Comparison of ENCODE assay signal across 17 cellular contexts in genomic region chr6:130524552-130524951, GRCh38.
DNase-seq lines count a peak whose midpoint lies in the region; ATAC-seq and TF ChIP-seq lines count a peak whose summit lies in the region.
"Had no signal": no experiment of that assay in that cellular context is flagged by ENCODE, and none has a peak within 500 bp of the region (broad histone marks: within the 10 kb centered on the region; RNA-seq: fewer than 3 reads in every experiment).

No MANE protein-coding gene starts in this region.

- WGBS in lower leg skin, 2 donors = 93 to 97% methylated on average over 5 of the region's 5 CpGs

- no peak for TF ChIP-seq POLR2A in lower leg skin (IDR thresholded peaks at IDR 0.05)

- H3K27me3 Mint-ChIP-seq in activated naive CD4-positive, alpha-beta T cell treated with anti-CD3 and anti-CD28 coated beads, Interleukin-2, amount 50 U/mL, for 24 hours = no peaks in the 10 kb centered on the region
- no peaks in the 10 kb centered on the region for H3K27me3 Mint-ChIP-seq in activated CD8-positive, alpha-beta T cell treated with anti-CD3 and anti-CD28 coated beads for 36 hours
- no peaks in the 10 kb centered on the region for H3K27me3 Mint-ChIP-seq in stimulated activated naive B cell treated with anti-CD40 and anti-IgM and Interleukin-4, amounts not matched to agents 10 μg/mL and 1 μg/mL and 100 μg/mL, for 72 hours

- TF ChIP-seq CTCF in activated CD8-positive, alpha-beta T cell treated with anti-CD3 and anti-CD28 coated beads for 36 hours (IDR thresholded peaks at IDR 0.05) = no peak
- no peak for TF ChIP-seq CTCF in lower leg skin (IDR thresholded peaks at IDR 0.05)

- peaks cover 38% of the 10 kb centered on the region for H3K4me1 Mint-ChIP-seq in activated naive CD4-positive, alpha-beta T cell treated with anti-CD3 and anti-CD28 coated beads, Interleukin-2, amount 50 U/mL, for 24 hours
- H3K4me1 Mint-ChIP-seq in activated CD8-positive, alpha-beta T cell treated with anti-CD3 and anti-CD28 coated beads for 36 hours (ENCODE audit: low read depth) = peaks cover 40% of the 10 kb centered on the region
- H3K4me1 Mint-ChIP-seq in stimulated activated naive B cell treated with anti-CD40 and anti-IgM and Interleukin-4, amounts not matched to agents 10 μg/mL and 1 μg/mL and 100 μg/mL, for 72 hours = peaks cover 33 to 44% of the 10 kb centered on the region in 2 donors

- peak; percentile 46 for ATAC-seq in HG02678 (IDR thresholded peaks at IDR 0.05; ENCODE audit: unreplicated experiment)
- ATAC-seq in activated CD8-positive, alpha-beta T cell treated with anti-CD3 and anti-CD28 coated beads for 36 hours = peak; percentile 47
- peak; percentile 51 for ATAC-seq in stimulated activated naive B cell treated with anti-CD40 and anti-IgM and Interleukin-4, amounts not matched to agents 10 μg/mL and 1 μg/mL and 100 μg/mL, for 72 hours (replicated peaks)
- ATAC-seq in GM21360 (IDR thresholded peaks at IDR 0.05; ENCODE audit: unreplicated experiment) = no peak
- ATAC-seq: heart left ventricle had no signal

- POLR2A ChIA-PET in activated CD8-positive, alpha-beta T cell treated with anti-CD3 and anti-CD28 coated beads for 36 hours (lab: Charles Lee) = no interaction called here

- H3K9me3 Mint-ChIP-seq in activated naive CD4-positive, alpha-beta T cell treated with anti-CD3 and anti-CD28 coated beads, Interleukin-2, amount 50 U/mL, for 24 hours = no peaks in the 10 kb centered on the region
- H3K9me3 Mint-ChIP-seq in activated CD8-positive, alpha-beta T cell treated with anti-CD3 and anti-CD28 coated beads for 36 hours = peaks cover 10% of the 10 kb centered on the region
- peaks cover 3 to 11% of the 10 kb centered on the region in 2 donors for H3K9me3 Mint-ChIP-seq in stimulated activated naive B cell treated with anti-CD40 and anti-IgM and Interleukin-4, amounts not matched to agents 10 μg/mL and 1 μg/mL and 100 μg/mL, for 72 hours

- no peak overlapping the region for H3K4me3 Mint-ChIP-seq in activated naive CD4-positive, alpha-beta T cell treated with anti-CD3 and anti-CD28 coated beads, Interleukin-2, amount 50 U/mL, for 24 hours
- H3K4me3 Mint-ChIP-seq in activated CD8-positive, alpha-beta T cell treated with anti-CD3 and anti-CD28 coated beads for 36 hours = no peak overlapping the region
- H3K4me3 Mint-ChIP-seq in stimulated activated naive B cell treated with anti-CD40 and anti-IgM and Interleukin-4, amounts not matched to agents 10 μg/mL and 1 μg/mL and 100 μg/mL, for 72 hours = no peak overlapping the region

- H3K36me3 Mint-ChIP-seq in activated naive CD4-positive, alpha-beta T cell treated with anti-CD3 and anti-CD28 coated beads, Interleukin-2, amount 50 U/mL, for 24 hours = peaks cover 5% of the 10 kb centered on the region
- no peaks in the 10 kb centered on the region for H3K36me3 Mint-ChIP-seq in activated CD8-positive, alpha-beta T cell treated with anti-CD3 and anti-CD28 coated beads for 36 hours (ENCODE audit: low read depth)
- peaks cover 0 to 11% of the 10 kb centered on the region in 2 donors for H3K36me3 Mint-ChIP-seq in stimulated activated naive B cell treated with anti-CD40 and anti-IgM and Interleukin-4, amounts not matched to agents 10 μg/mL and 1 μg/mL and 100 μg/mL, for 72 hours

- peak overlapping the region; percentile 15 for H3K27ac Mint-ChIP-seq in activated naive CD4-positive, alpha-beta T cell treated with anti-CD3 and anti-CD28 coated beads, Interleukin-2, amount 50 U/mL, for 24 hours
- H3K27ac Mint-ChIP-seq in activated CD8-positive, alpha-beta T cell treated with anti-CD3 and anti-CD28 coated beads for 36 hours = peak overlapping the region; percentile 35
- peak overlapping the region; percentile 66 for H3K27ac Mint-ChIP-seq in stimulated activated naive B cell treated with anti-CD40 and anti-IgM and Interleukin-4, amounts not matched to agents 10 μg/mL and 1 μg/mL and 100 μg/mL, for 72 hours

- DNase-seq in activated naive CD4-positive, alpha-beta T cell (lab: John Stamatoyannopoulos, UW) = no peak
- DNase-seq in activated CD8-positive, alpha-beta T cell treated with anti-CD3 and anti-CD28 coated beads for 36 hours = peak; percentile 22
- DNase-seq in stimulated activated naive B cell treated with anti-CD40 and anti-IgM and Interleukin-4, amounts not matched to agents 10 μg/mL and 1 μg/mL and 100 μg/mL, for 72 hours = no peak
- DNase-seq in lower leg skin (ENCODE audit: low spot score in 2 of 2) (no peak), NCI-H446 (lab: John Stamatoyannopoulos, UW) (no peak)
- DNase-seq: DMS153, erythroblast, heart left ventricle, Karpas-422, kidney, midbrain, NCI-H526 treated with DMSO at 0.1 percent for 48 hours, pancreas, substantia nigra had no signal

- no peak overlapping the region for H3K4me3 ChIP-seq in lower leg skin (ENCODE audit: low read depth, poor library complexity, severe bottlenecking)
- H3K4me3 ChIP-seq: heart left ventricle, pancreas had no signal

- intact Hi-C loops in activated CD8-positive, alpha-beta T cell treated with anti-CD3 and anti-CD28 coated beads for 36 hours (cut with micrococcal nuclease) = no loop called here
- intact Hi-C loops in lower leg skin (cut with DNase I; ENCODE audit: low total_unique reads) = no loop called here

- CTCF ChIA-PET in activated CD8-positive, alpha-beta T cell treated with anti-CD3 and anti-CD28 coated beads for 36 hours (lab: Charles Lee) = interaction anchor here (1.4 kb wide), 1 partner anchor 174 kb away, joined by 4 read pairs; no protein-coding TSS in a partner anchor

Comparison
In these comparisons a context has a peak if more than half of its experiments do, and no peak if none do; other contexts are left out.
1. H3K27ac Mint-ChIP-seq: peak in every context shown above with its lines; median percentile 66 in stimulated activated naive B cell treated with anti-CD40 and anti-IgM and Interleukin-4, amounts not matched to agents 10 μg/mL and 1 μg/mL and 100 μg/mL, for 72 hours; 35 in activated CD8-positive, alpha-beta T cell treated with anti-CD3 and anti-CD28 coated beads for 36 hours; 15 in activated naive CD4-positive, alpha-beta T cell treated with anti-CD3 and anti-CD28 coated beads, Interleukin-2, amount 50 U/mL, for 24 hours.